ENCODE assay signal across 9 cellular contexts in genomic region chr11:62603072-62603408, GRCh38. TPM values are rescaled to one million over a fixed set of nuclear protein-coding genes. Genes with fewer than 3 reads are reported as not detected.
DNase-seq lines count a peak whose midpoint lies in the region; ATAC-seq and TF ChIP-seq lines count a peak whose summit lies in the region.
"Had no signal": no experiment of that assay in that cellular context is flagged by ENCODE, and none has a peak within 500 bp of the region (broad histone marks: within the 10 kb centered on the region; RNA-seq: fewer than 3 reads in every experiment).

No MANE protein-coding gene starts in this region.

- H3K27me3 ChIP-seq in breast epithelium: no peaks in the 10 kb centered on the region
- H3K27me3 ChIP-seq in tibial artery: no peaks in the 10 kb centered on the region

- peaks cover 51% of the 10 kb centered on the region for H3K4me1 Mint-ChIP-seq in activated T-cell treated with anti-CD3 and anti-CD28 coated beads, Interleukin-2, amount 50 U/mL, for 72 hours (ENCODE audit: low read depth)
- H3K4me1 Mint-ChIP-seq in memory B cell: peaks cover 39% of the 10 kb centered on the region

- TF ChIP-seq CTCF in breast epithelium (IDR thresholded peaks at IDR 0.05): no peak
- peak in 1 of 2 experiments; percentile 0 for TF ChIP-seq CTCF in tibial artery (IDR thresholded peaks at IDR 0.05)

- H3K9me3 ChIP-seq in breast epithelium (no peaks in the 10 kb centered on the region), tibial artery (no peaks in the 10 kb centered on the region)

- H3K9me3 Mint-ChIP-seq in activated T-cell treated with anti-CD3 and anti-CD28 coated beads, Interleukin-2, amount 50 U/mL, for 72 hours: no peaks in the 10 kb centered on the region
- H3K9me3 Mint-ChIP-seq in memory B cell: no peaks in the 10 kb centered on the region

- peaks cover 24 to 41% of the 10 kb centered on the region in 2 donors for H3K36me3 Mint-ChIP-seq in activated T-cell treated with anti-CD3 and anti-CD28 coated beads, Interleukin-2, amount 50 U/mL, for 72 hours (ENCODE audit: insufficient read depth in 2 of 2)
- peaks cover 32% of the 10 kb centered on the region for H3K36me3 Mint-ChIP-seq in memory B cell

- peak overlapping the region; percentile 9 for H3K27ac Mint-ChIP-seq in activated T-cell treated with anti-CD3 and anti-CD28 coated beads, Interleukin-2, amount 50 U/mL, for 72 hours
- peak overlapping the region; percentile 39 for H3K27ac Mint-ChIP-seq in memory B cell

- DNase-seq in activated T-cell treated with anti-CD3 and anti-CD28 coated beads, Interleukin-2, amount 50 U/mL, for 72 hours: no peak
- DNase-seq in activated T-cell treated with anti-CD3 and anti-CD28 coated beads, Interleukin-2, amount 50 U/mL, for 48 hours: no peak
- DNase-seq in breast epithelium (ENCODE audit: low spot score in 2 of 2) (no peak), memory B cell (ENCODE audit: low spot score in 2 of 2) (no peak), tibial artery (peak in 1 of 2 donors; percentile 84), mesenteric fat pad (ENCODE audit: low spot score) (no peak), HuH-7 (ENCODE audit: low spot score) (no peak)

- intact Hi-C loops in breast epithelium (cut with DNase I; ENCODE audit: low total_unique reads): no loop called here
- intact Hi-C loops in tibial artery (cut with DNase I; ENCODE audit: low total_unique reads): no loop called here

- H3K4me1 ChIP-seq in breast epithelium (peaks cover 3 to 22% of the 10 kb centered on the region in 2 donors), tibial artery (peaks cover 7 to 43% (median 31%) of the 10 kb centered on the region in 4 donors)

- H3K4me3 ChIP-seq in breast epithelium (peak overlapping the region; percentile 63 to 96 (median 91)), tibial artery (peak overlapping the region; percentile 96 to 99)
- H3K4me3 ChIP-seq: SK-N-MC had no signal

- peak overlapping the region; percentile 95 to 96 for H3K27ac ChIP-seq in breast epithelium
- peak overlapping the region; percentile 98 to 99 for H3K27ac ChIP-seq in tibial artery
- H3K27ac ChIP-seq: SK-N-MC had no signal

- no peaks in the 10 kb centered on the region for H3K27me3 Mint-ChIP-seq in activated T-cell treated with anti-CD3 and anti-CD28 coated beads, Interleukin-2, amount 50 U/mL, for 72 hours (ENCODE audit: low read depth)
- H3K27me3 Mint-ChIP-seq in memory B cell: no peaks in the 10 kb centered on the region

- TF ChIP-seq POLR2A in breast epithelium (IDR thresholded peaks at IDR 0.05): no peak

- ATAC-seq in activated T-cell treated with anti-CD3 and anti-CD28 coated beads, Interleukin-2, amount 50 U/mL, for 72 hours (replicated peaks in 1 of 2): no peak
- no peak for ATAC-seq in memory B cell (ENCODE audit: low read depth)
- ATAC-seq in HG03025 (IDR thresholded peaks at IDR 0.05; ENCODE audit: low FRiP score, unreplicated experiment): no peak

- H3K36me3 ChIP-seq in breast epithelium (no peaks in the 10 kb centered on the region), tibial artery (peaks cover 17 to 51% (median 32%) of the 10 kb centered on the region in 3 donors)

- peak overlapping the region; percentile 52 to 68 for H3K4me3 Mint-ChIP-seq in activated T-cell treated with anti-CD3 and anti-CD28 coated beads, Interleukin-2, amount 50 U/mL, for 72 hours
- peak overlapping the region; percentile 65 for H3K4me3 Mint-ChIP-seq in memory B cell

RNA-seq across cellular contexts. Expression of gene MTA2, which starts 1.4 kb away (rescaled TPM):
- total RNA-seq in activated T-cell treated with anti-CD3 and anti-CD28 coated beads, Interleukin-2, amount 50 U/mL, for 72 hours: 100 to 1,000 TPM; 173 to 241 TPM
- 10 to 100 TPM; 61.3 to 92.8 (median 85.5) TPM for total RNA-seq in breast epithelium
- 103 TPM for total RNA-seq in mesenteric fat pad

RNA-seq across cellular contexts. Expression of gene EML3, which starts 9.5 kb away (rescaled TPM):
- 100 to 1,000 TPM; 132 to 148 TPM for total RNA-seq in activated T-cell treated with anti-CD3 and anti-CD28 coated beads, Interleukin-2, amount 50 U/mL, for 72 hours
- total RNA-seq in breast epithelium: 10 to 100 TPM; 34.7 to 58.7 (median 35.7) TPM
- 116 TPM for total RNA-seq in mesenteric fat pad

RNA-seq across cellular contexts. Expression of gene ROM1, which starts 10.0 kb away (rescaled TPM):
- 1 to 10 TPM; 5.1 to 6.7 TPM for total RNA-seq in activated T-cell treated with anti-CD3 and anti-CD28 coated beads, Interleukin-2, amount 50 U/mL, for 72 hours
- total RNA-seq in breast epithelium (10 to 100 TPM in 2 of 3 donors, 1 to 10 TPM in 1; 8.5 to 11.5 (median 11.0) TPM), mesenteric fat pad (6.7 TPM)

RNA-seq across cellular contexts. Expression of gene TUT1, which starts 11.7 kb away (rescaled TPM):
- total RNA-seq in activated T-cell treated with anti-CD3 and anti-CD28 coated beads, Interleukin-2, amount 50 U/mL, for 72 hours: 10 to 100 TPM; 32.8 to 36.8 TPM
- total RNA-seq in breast epithelium (10 to 100 TPM in 2 of 3 donors, 1 to 10 TPM in 1; 7.7 to 12.1 (median 10.7) TPM), mesenteric fat pad (13.4 TPM)

RNA-seq across cellular contexts. Expression of gene B3GAT3, which starts 18.7 kb away (rescaled TPM):
- total RNA-seq in activated T-cell treated with anti-CD3 and anti-CD28 coated beads, Interleukin-2, amount 50 U/mL, for 72 hours: 10 to 100 TPM; 72.2 to 79.9 TPM
- total RNA-seq in breast epithelium: 10 to 100 TPM; 19.0 to 38.0 (median 29.6) TPM
- total RNA-seq in mesenteric fat pad: 42.0 TPM
